8 cellular contexts compared by ENCODE assay signal in the genomic region with DNA sequence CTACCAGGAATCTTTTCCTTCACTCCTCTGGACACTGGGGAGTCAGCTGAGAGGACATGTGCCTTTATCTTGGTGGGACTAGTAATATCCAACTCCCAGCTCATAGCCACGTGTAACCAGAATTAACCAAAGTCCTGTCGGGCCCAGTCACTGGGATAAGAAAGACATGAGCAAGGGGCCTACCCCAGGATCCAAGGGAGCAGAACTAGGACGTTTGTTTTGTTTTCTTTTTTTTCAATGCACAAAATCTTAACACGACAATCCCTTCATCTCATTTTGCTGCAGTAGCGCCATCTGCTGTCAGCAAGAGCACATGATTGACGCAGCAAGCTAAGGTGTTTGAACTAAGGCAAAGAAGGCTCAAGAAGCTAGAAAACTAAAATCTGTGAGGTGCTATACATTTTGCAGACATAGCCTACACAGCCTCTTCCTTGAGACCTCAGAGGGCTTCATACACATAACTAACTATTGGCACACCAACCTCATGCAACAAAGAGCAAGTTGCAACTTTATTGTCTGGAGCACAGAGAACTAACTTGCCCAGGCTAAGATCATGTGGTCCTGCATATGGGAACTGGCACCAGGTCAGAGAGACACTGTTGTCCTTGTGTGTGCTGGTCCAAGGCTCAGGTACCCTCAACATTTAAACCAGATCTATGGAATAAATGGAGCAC. TPM values are rescaled to one million over a fixed set of nuclear protein-coding genes. Genes with fewer than 3 reads are reported as not detected.
DNase-seq lines count a peak whose midpoint lies in the region; ATAC-seq and TF ChIP-seq lines count a peak whose summit lies in the region.

No MANE protein-coding gene starts in this region.

- H3K4me1 Mint-ChIP-seq in CD8-positive, alpha-beta T cell (ENCODE audit: low read depth), result peaks cover 5% of the 10 kb centered on the region
- peaks cover 22% of the 10 kb centered on the region for H3K4me1 Mint-ChIP-seq in activated T-helper 17 cell treated with anti-CD3 and anti-CD28 coated beads, Interleukin-2, amount 50 U/mL, for 72 hours

- H3K27ac ChIP-seq in CD8-positive, alpha-beta T cell (ENCODE audit: low read depth, low read length), result no peak overlapping the region
- no peak overlapping the region for H3K27ac ChIP-seq in testis

- no peak overlapping the region for H3K27ac Mint-ChIP-seq in CD8-positive, alpha-beta T cell
- peak overlapping the region; percentile 96 for H3K27ac Mint-ChIP-seq in activated T-helper 17 cell treated with anti-CD3 and anti-CD28 coated beads, Interleukin-2, amount 50 U/mL, for 72 hours

- H3K36me3 ChIP-seq in CD8-positive, alpha-beta T cell (ENCODE audit: insufficient read depth, low read length), result peaks cover 15% of the 10 kb centered on the region
- H3K36me3 ChIP-seq in testis (ENCODE audit: low read depth, missing control alignments), result no peaks in the 10 kb centered on the region

- DNase-seq in CD8-positive, alpha-beta T cell, result peak; percentile 17 to 71 (median 57)
- DNase-seq in HK-2 (ENCODE audit: unreplicated experiment), result peak; percentile 29
- DNase-seq in RPMI7951 (ENCODE audit: low read depth), result peak; percentile 72
- DNase-seq in fibroblast of peridontal ligament (ENCODE audit: extremely low read depth), result peak; percentile 89
- DNase-seq in non-pigmented ciliary epithelial cell (ENCODE audit: low read depth), result peak; percentile 43
- peak; percentile 70 for DNase-seq in testis

- no peaks in the 10 kb centered on the region for H3K27me3 ChIP-seq in CD8-positive, alpha-beta T cell (ENCODE audit: insufficient read depth, low read length)
- no peaks in the 10 kb centered on the region for H3K27me3 ChIP-seq in testis

- no peak overlapping the region for H3K4me3 Mint-ChIP-seq in CD8-positive, alpha-beta T cell
- H3K4me3 Mint-ChIP-seq in activated T-helper 17 cell treated with anti-CD3 and anti-CD28 coated beads, Interleukin-2, amount 50 U/mL, for 72 hours, result peak overlapping the region; percentile 58

- POLR2A ChIA-PET in CD8-positive, alpha-beta T cell (lab: Charles Lee), result interaction anchor here (1.3 to 1.7 kb wide), 2 partner anchors 274 to 282 kb away, joined by 6 read pairs; a partner anchor contains a TSS

- no peaks in the 10 kb centered on the region for H3K9me3 Mint-ChIP-seq in CD8-positive, alpha-beta T cell
- H3K9me3 Mint-ChIP-seq in activated T-helper 17 cell treated with anti-CD3 and anti-CD28 coated beads, Interleukin-2, amount 50 U/mL, for 72 hours, result no peaks in the 10 kb centered on the region

- peak; percentile 85 for TF ChIP-seq CTCF in CD8-positive, alpha-beta T cell (IDR thresholded peaks at IDR 0.05)
- peak; percentile 79 to 85 (median 81) for TF ChIP-seq CTCF in testis (IDR thresholded peaks at IDR 0.05)

- peak; percentile 40 for ATAC-seq in CD8-positive, alpha-beta T cell
- no peak for ATAC-seq in activated T-helper 17 cell treated with anti-CD3 and anti-CD28 coated beads, Interleukin-2, amount 50 U/mL, for 72 hours (replicated peaks)
- no peak for ATAC-seq in HG02763 (IDR thresholded peaks at IDR 0.05; ENCODE audit: unreplicated experiment)

- CTCF ChIA-PET in CD8-positive, alpha-beta T cell (lab: Charles Lee), result interaction anchor here (0.6 to 11.7 kb wide), 35 partner anchors 10 to 298 kb away, joined by 3 to 109 read pairs (median 4); a partner anchor contains a TSS

- H3K4me3 ChIP-seq in CD8-positive, alpha-beta T cell (ENCODE audit: low read depth, low read length), result no peak overlapping the region
- H3K4me3 ChIP-seq in testis, result no peak overlapping the region

- no peaks in the 10 kb centered on the region for H3K4me1 ChIP-seq in CD8-positive, alpha-beta T cell (ENCODE audit: insufficient read depth, low read length)
- H3K4me1 ChIP-seq in testis, result peaks cover 3% of the 10 kb centered on the region

- no peak for TF ChIP-seq POLR2A in testis (IDR thresholded peaks at IDR 0.05)

- H3K9me3 ChIP-seq in CD8-positive, alpha-beta T cell (ENCODE audit: low read length), result no peaks in the 10 kb centered on the region
- H3K9me3 ChIP-seq in testis, result no peaks in the 10 kb centered on the region

- H3K36me3 Mint-ChIP-seq in CD8-positive, alpha-beta T cell, result peaks cover 63% of the 10 kb centered on the region
- peaks cover 59% of the 10 kb centered on the region for H3K36me3 Mint-ChIP-seq in activated T-helper 17 cell treated with anti-CD3 and anti-CD28 coated beads, Interleukin-2, amount 50 U/mL, for 72 hours (ENCODE audit: low read depth)

- H3K27me3 Mint-ChIP-seq in CD8-positive, alpha-beta T cell (ENCODE audit: low read depth), result no peaks in the 10 kb centered on the region
- no peaks in the 10 kb centered on the region for H3K27me3 Mint-ChIP-seq in activated T-helper 17 cell treated with anti-CD3 and anti-CD28 coated beads, Interleukin-2, amount 50 U/mL, for 72 hours

- intact Hi-C loops in CD8-positive, alpha-beta T cell (cut with DNase I, micrococcal nuclease), result loop anchor here (1.0 to 10.0 kb wide), 3 partner anchors 63 to 283 kb away; no protein-coding TSS in a partner anchor
- intact Hi-C loops in testis (cut with DNase I; ENCODE audit: low total_unique reads), result loop anchor here (5.0 kb wide), 1 partner anchor 120 kb away; no protein-coding TSS in a partner anchor

- WGBS in testis, 2 donors, result 25 to 27% methylated on average over 6 of the region's 6 CpGs

RNA-seq across cellular contexts. Expression of a gene that starts 43.6 kb away (rescaled TPM):
- not detected for total RNA-seq in CD8-positive, alpha-beta T cell
- total RNA-seq in RPMI7951 (2014; rRNA removed; shearing (Covaris generic)), result not detected in 2 replicates
- not detected for total RNA-seq in activated T-helper 17 cell treated with anti-CD3 and anti-CD28 coated beads, Interleukin-2, amount 50 U/mL, for 72 hours
- total RNA-seq in testis, result under 1 TPM; 0.31 to 0.93 TPM
- polyA plus RNA-seq in testis (ENCODE audit: insufficient read depth, low read depth, low replicate concordance), result 1.1 TPM

Comparison
In these comparisons a context has a peak if more than half of its experiments do, and no peak if none do; other contexts are left out.
1. DNase-seq: peak in every context shown above with its lines; median percentile 89 in fibroblast of peridontal ligament; 72 in RPMI7951; 70 in testis; 57 in CD8-positive, alpha-beta T cell; 43 in non-pigmented ciliary epithelial cell; 29 in HK-2.